Comparison of ENCODE assay signal across 14 cellular contexts in genomic region chr7:42611961-42612360, GRCh38.
"Had no signal": no experiment of that assay in that cellular context is flagged by ENCODE, and none has a peak within 500 bp of the region (broad histone marks: within the 10 kb centered on the region; RNA-seq: fewer than 3 reads in every experiment).

No MANE protein-coding gene starts in this region.

- H3K4me3 Mint-ChIP-seq: activated naive CD4-positive, alpha-beta T cell treated with anti-CD3 and anti-CD28 coated beads, Interleukin-2, amount 10 ng/mL, durations not matched to agents 7 days and 5 days; dendritic cell treated with granulocyte-macrophage colony-stimulating factor and Interleukin-4, amounts not matched to agents 40 ng/mL and 50 ng/mL, for 4 days; naive thymus-derived CD4-positive, alpha-beta T cell had no signal

- H3K9me3 Mint-ChIP-seq: activated naive CD4-positive, alpha-beta T cell treated with anti-CD3 and anti-CD28 coated beads, Interleukin-2, amount 10 ng/mL, durations not matched to agents 7 days and 5 days; activated T-helper 2 cell treated with anti-CD3 and anti-CD28 coated beads, Interferon-gamma antibody, Interleukin-2, Interleukin-4, amounts not matched to agents 10 μg/mL and 5 μg/mL and 100 μg/mL, durations not matched to agents 14 hours and 24 hours and 36 hours; dendritic cell treated with granulocyte-macrophage colony-stimulating factor and Interleukin-4, amounts not matched to agents 40 ng/mL and 50 ng/mL, for 4 days had no signal

- H3K27ac Mint-ChIP-seq: activated naive CD4-positive, alpha-beta T cell treated with anti-CD3 and anti-CD28 coated beads, Interleukin-2, amount 10 ng/mL, durations not matched to agents 7 days and 5 days; activated T-helper 2 cell treated with anti-CD3 and anti-CD28 coated beads, Interferon-gamma antibody, Interleukin-2, Interleukin-4, amounts not matched to agents 10 μg/mL and 5 μg/mL and 100 μg/mL, durations not matched to agents 14 hours and 24 hours and 36 hours; dendritic cell treated with granulocyte-macrophage colony-stimulating factor and Interleukin-4, amounts not matched to agents 40 ng/mL and 50 ng/mL, for 4 days; naive thymus-derived CD4-positive, alpha-beta T cell had no signal

- H3K27ac ChIP-seq: adrenal gland, brain microvascular endothelial cell, lower lobe of right lung, right lobe of liver, suprapubic skin had no signal

- DNase-seq: activated CD4-positive, CD25-positive, alpha-beta regulatory T cell; activated naive CD4-positive, alpha-beta T cell treated with anti-CD3 and anti-CD28 coated beads, Interleukin-2, amount 10 ng/mL, durations not matched to agents 7 days and 5 days; brain microvascular endothelial cell; cerebellar nuclear complex; hypothalamus; lower lobe of right lung; naive thymus-derived CD4-positive, alpha-beta T cell; right lobe of liver; stimulated activated CD4-positive, alpha-beta T cell treated with anti-CD3 and anti-CD28 coated beads, Interleukin-12 subunit alpha, Interleukin-12 subunit beta, amount 100 ng/mL, for 4 hours; stimulated activated naive CD8-positive, alpha-beta T cell treated with anti-CD3 and anti-CD28 coated beads, Interleukin-15, Interleukin-2, amounts not matched to agents 100 U/mL and 50 U/mL, for 24 hours had no signal

- H3K27me3 Mint-ChIP-seq: activated naive CD4-positive, alpha-beta T cell treated with anti-CD3 and anti-CD28 coated beads, Interleukin-2, amount 10 ng/mL, durations not matched to agents 7 days and 5 days; dendritic cell treated with granulocyte-macrophage colony-stimulating factor and Interleukin-4, amounts not matched to agents 40 ng/mL and 50 ng/mL, for 4 days had no signal

- H3K4me1 ChIP-seq: adrenal gland, lower lobe of right lung, right lobe of liver had no signal

- H3K9me3 ChIP-seq: adrenal gland, lower lobe of right lung, right lobe of liver, suprapubic skin had no signal

- H3K4me3 ChIP-seq: adrenal gland, lower lobe of right lung, right lobe of liver, suprapubic skin had no signal

- H3K4me1 Mint-ChIP-seq: activated naive CD4-positive, alpha-beta T cell treated with anti-CD3 and anti-CD28 coated beads, Interleukin-2, amount 10 ng/mL, durations not matched to agents 7 days and 5 days; naive thymus-derived CD4-positive, alpha-beta T cell had no signal

- H3K27me3 ChIP-seq: adrenal gland, brain microvascular endothelial cell, right lobe of liver, suprapubic skin had no signal

- H3K36me3 Mint-ChIP-seq: activated naive CD4-positive, alpha-beta T cell treated with anti-CD3 and anti-CD28 coated beads, Interleukin-2, amount 10 ng/mL, durations not matched to agents 7 days and 5 days; naive thymus-derived CD4-positive, alpha-beta T cell had no signal

- H3K36me3 ChIP-seq: adrenal gland, brain microvascular endothelial cell, lower lobe of right lung, right lobe of liver, suprapubic skin had no signal
